1 cellular context compared by ENCODE assay signal in genomic region chr3:49465269-49466034, GRCh38.
A peak's percentile ranks its signal among the peaks of the same experiment; 100 is the strongest.
TF ChIP-seq lines count a peak whose summit lies in the region.

No MANE protein-coding gene starts in this region.

TF ChIP-seq in K562, 482 proteins besides CTCF, POLR2A, EP300 and RAD21 (continued from another document):
- TF ChIP-seq CHD7 (IDR thresholded peaks at IDR 0.05; ENCODE audit: low read depth, low read length) (no peak), SPI1 (IDR thresholded peaks at IDR 0.05; ENCODE audit: borderline replicate concordance, low read depth, low read length) (peak; percentile 76; the same call in 1 of the 2 replicates), TCFL5 (CRISPR knock-in tag; conservative IDR thresholded peaks at IDR 0.05) (no peak), ZNF583 (CRISPR knock-in tag; IDR thresholded peaks at IDR 0.05) (no peak), HNRNPL (IDR thresholded peaks at IDR 0.05; ENCODE audit: low read depth, low read length) (no peak), TSC22D4 (tag; IDR thresholded peaks at IDR 0.05) (no peak), ZC3H4 (CRISPR knock-in tag; IDR thresholded peaks at IDR 0.05; ENCODE audit: borderline replicate concordance) (no peak), NRF1 (conservative IDR thresholded peaks at IDR 0.05 in 1 of 2, IDR thresholded peaks at IDR 0.05 in 1 of 2) (peak in 1 of 2 experiments; percentile 17; a peak in 3 of 4 replicates), ZNF133 (CRISPR knock-in tag; IDR thresholded peaks at IDR 0.05) (no peak), ZNF174 (CRISPR knock-in tag; IDR thresholded peaks at IDR 0.05) (no peak), KDM1A (IDR thresholded peaks at IDR 0.05) (peak; percentile 23 to 42; a peak in 2 of 4 replicates), IRF1 (CRISPR knock-in tag; IDR thresholded peaks at IDR 0.05; ENCODE audit: borderline replicate concordance) (no peak), ZNF217 (CRISPR knock-in tag; IDR thresholded peaks at IDR 0.05) (no peak), TRIM24 (IDR thresholded peaks at IDR 0.05) (peak in 1 of 2 experiments; percentile 65; a peak in 3 of 4 replicates), ZNF384 (IDR thresholded peaks at IDR 0.05; ENCODE audit: low read depth, low read length) (peak; percentile 87), MBD2 (IDR thresholded peaks at IDR 0.05; ENCODE audit: borderline replicate concordance, low read depth) (no peak), FOXK1 (CRISPR knock-in tag; IDR thresholded peaks at IDR 0.05; ENCODE audit: borderline replicate concordance) (no peak), RHOXF2B (CRISPR knock-in tag; conservative IDR thresholded peaks at IDR 0.05) (no peak), JUN (IDR thresholded peaks at IDR 0.05; ENCODE audit: borderline replicate concordance, low read depth, low read length) (no peak), JUN (CRISPR knock-in tag; IDR thresholded peaks at IDR 0.05; ENCODE audit: borderline replicate concordance) (no peak), POLR2AphosphoS5 (IDR thresholded peaks at IDR 0.05; ENCODE audit: control insufficient read depth, insufficient read depth, low read depth, low read length) (peak; percentile 41; the same call in 1 of the 2 replicates), HDAC6 (IDR thresholded peaks at IDR 0.05; ENCODE audit: low read depth, low read length) (no peak), GABPA (tag; conservative IDR thresholded peaks at IDR 0.05; ENCODE audit: low read depth) (no peak), HLTF (IDR thresholded peaks at IDR 0.05) (no peak), ATF7 (IDR thresholded peaks at IDR 0.05) (peak; percentile 44; the same call in 1 of the 2 replicates), LARP7 (IDR thresholded peaks at IDR 0.05) (no peak), ZNF124 (CRISPR knock-in tag; IDR thresholded peaks at IDR 0.05) (no peak), ARID1B (IDR thresholded peaks at IDR 0.05) (peak; percentile 82), PPARD (CRISPR knock-in tag; IDR thresholded peaks at IDR 0.05) (no peak), SIN3A (IDR thresholded peaks at IDR 0.05; ENCODE audit: borderline replicate concordance in 2 of 2, control insufficient read depth in 1 of 2, low read depth in 2 of 2, low read length in 2 of 2) (no peak), CCAR2 (IDR thresholded peaks at IDR 0.05; ENCODE audit: low read depth, low read length) (no peak), PTTG1 (tag; IDR thresholded peaks at IDR 0.05; ENCODE audit: low read depth) (no peak), MCM7 (IDR thresholded peaks at IDR 0.05) (no peak), BMI1 (IDR thresholded peaks at IDR 0.05; ENCODE audit: low read length) (no peak), MGA (IDR thresholded peaks at IDR 0.05) (no peak), KAT7 (CRISPR knock-in tag; IDR thresholded peaks at IDR 0.05; ENCODE audit: borderline replicate concordance) (no peak), CCNT2 (IDR thresholded peaks at IDR 0.05; ENCODE audit: borderline replicate concordance, extremely low read depth, insufficient read length, low read depth, low read length) (peak; percentile 56), SMARCE1 (IDR thresholded peaks at IDR 0.05) (0 out of 2 replicates have a peak, but pooled peaks have one; percentile 31), IRF2 (CRISPR knock-in tag; IDR thresholded peaks at IDR 0.05) (no peak), RB1 (IDR thresholded peaks at IDR 0.05; ENCODE audit: low read depth) (no peak), EP400 (IDR thresholded peaks at IDR 0.05) (0 out of 2 replicates have a peak, but pooled peaks have one; percentile 26), MCM2 (IDR thresholded peaks at IDR 0.05; ENCODE audit: low read depth) (no peak), MXI1 (IDR thresholded peaks at IDR 0.05; ENCODE audit: low read depth, low read length) (no peak)
